ENCODE assay signal across 8 cellular contexts in the genomic region with DNA sequence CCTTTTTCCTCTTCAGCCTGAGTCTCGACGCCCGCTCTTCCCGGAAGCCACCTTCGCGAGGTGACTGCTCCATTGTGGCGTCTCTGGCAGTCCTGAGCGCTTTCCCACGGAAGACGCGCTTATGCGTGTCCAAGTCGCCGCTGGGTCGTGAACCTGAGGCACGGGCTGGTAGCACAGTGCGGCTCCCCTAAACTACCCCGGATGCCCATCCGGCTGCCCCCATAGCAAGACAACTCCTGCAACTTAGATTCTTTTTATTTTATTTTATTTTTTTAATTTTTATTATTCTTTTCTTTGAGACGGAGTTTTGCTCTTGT. TPM values are rescaled to one million over a fixed set of nuclear protein-coding genes. Genes with fewer than 3 reads are reported as not detected.
DNase-seq lines count a peak whose midpoint lies in the region; ATAC-seq and TF ChIP-seq lines count a peak whose summit lies in the region.

No MANE protein-coding gene starts in this region.

- DNase-seq in HCT116 (ENCODE audit: low read depth, low spot score) (no peak), astrocyte of the spinal cord (ENCODE audit: low read depth, low spot score) (no peak), memory B cell (ENCODE audit: low spot score in 2 of 2) (no peak), SKM-1 treated with dmso at 0.1 percent for 144 hours (lab: John Stamatoyannopoulos, UW; ENCODE audit: unreplicated experiment) (no peak), glomerular visceral epithelial cell (ENCODE audit: extremely low spot score) (no peak), NOMO-1 (lab: John Stamatoyannopoulos, UW; ENCODE audit: unreplicated experiment in 2 of 2) (no peak)

- no peak for TF ChIP-seq POLR2A in HCT116 (IDR thresholded peaks at IDR 0.05; ENCODE audit: borderline replicate concordance, extremely low read depth, insufficient read depth, insufficient read length)

- peak overlapping the region; percentile 97 for H3K4me2 ChIP-seq in HCT116 (ENCODE audit: low read length)

- H3K4me1 Mint-ChIP-seq in memory B cell, result peaks cover 20% of the 10 kb centered on the region

- H3K4me3 ChIP-seq in HCT116 (replicated peaks in 1 of 2; ENCODE audit: low read depth in 1 of 2, low read length in 2 of 2) (peak overlapping the region; percentile 49 to 59), astrocyte of the spinal cord (ENCODE audit: low read depth, low read length) (peak overlapping the region; percentile 43)

- ATAC-seq in HCT116 (no peak; the same call in 1 of the 2 replicates), memory B cell (ENCODE audit: low read depth) (no peak), GM18858 (IDR thresholded peaks at IDR 0.05; ENCODE audit: unreplicated experiment) (no peak)

- H3K27ac Mint-ChIP-seq in memory B cell, result peak overlapping the region; percentile 9

- in situ Hi-C loops in astrocyte of the spinal cord (cut with HindIII; ENCODE audit: low sequenced_read_pairs), result no loop called here

- H3K27me3 ChIP-seq in HCT116 (ENCODE audit: insufficient read depth, low read length), result no peaks in the 10 kb centered on the region

- POLR2A ChIA-PET in HCT116 (lab: Charles Lee), result interaction anchor here (0.7 to 1.4 kb wide), 4 partner anchors 14 to 47 kb away, joined by 3 to 4 read pairs (median 3); no protein-coding TSS in a partner anchor

- H3K79me2 ChIP-seq in HCT116 (ENCODE audit: insufficient read depth, low read length), result peaks cover 32% of the 10 kb centered on the region

- H2AFZ ChIP-seq in HCT116 (ENCODE audit: low read depth, low read length, poor library complexity, severe bottlenecking), result no peak overlapping the region

- H3K27me3 Mint-ChIP-seq in memory B cell, result no peaks in the 10 kb centered on the region

- H4K20me1 ChIP-seq in HCT116 (ENCODE audit: insufficient read depth), result peaks cover 4% of the 10 kb centered on the region; the same call in 1 of the 2 replicates

- no peaks in the 10 kb centered on the region for H3K9me3 Mint-ChIP-seq in memory B cell

- H3K9me2 ChIP-seq in HCT116 (ENCODE audit: insufficient read depth), result no peaks in the 10 kb centered on the region

- H3K9ac ChIP-seq in HCT116 (ENCODE audit: low read length), result peak overlapping the region; percentile 98

- peak overlapping the region; percentile 100 for H3K27ac ChIP-seq in 22Rv1
- peak overlapping the region; percentile 75 for H3K27ac ChIP-seq in HCT116 (ENCODE audit: low read depth, low read length)

- CTCF ChIA-PET in HCT116 (lab: Charles Lee), result interaction anchor here (0.7 to 4.3 kb wide), 4 partner anchors 11 to 144 kb away, joined by 4 to 14 read pairs (median 4); a partner anchor contains a TSS

- no peaks in the 10 kb centered on the region for H3K9me3 ChIP-seq in HCT116 (ENCODE audit: control insufficient read depth in 1 of 2, insufficient read depth in 1 of 2, low read depth in 1 of 2, low read length in 2 of 2)

- TF ChIP-seq RAD21 in HCT116 (IDR thresholded peaks at IDR 0.05; ENCODE audit: low read depth), result no peak

- intact Hi-C loops in HCT116 (cut with micrococcal nuclease), result loop anchor here (10.0 kb wide), 1 partner anchor 713 kb away; a partner anchor contains a TSS

- RAD21 ChIA-PET in HCT116 (lab: Charles Lee; ENCODE audit: low non-redundant PET in 1 of 2, low total read pairs in 2 of 2, uncharacterized antibody in 2 of 2, unreplicated experiment in 2 of 2), result no interaction called here

- H3K4me3 Mint-ChIP-seq in memory B cell, result peak overlapping the region; percentile 83

- TF ChIP-seq CTCF in 22Rv1 (IDR thresholded peaks at IDR 0.05) (no peak), HCT116 (IDR thresholded peaks at IDR 0.05 in 2 of 3, conservative IDR thresholded peaks at IDR 0.05 in 1 of 3; ENCODE audit: borderline replicate concordance in 1 of 3, insufficient read depth in 1 of 3, low read depth in 2 of 3, low read length in 2 of 3) (no peak), astrocyte of the spinal cord (IDR thresholded peaks at IDR 0.05; ENCODE audit: low read depth, low read length) (no peak)

- peaks cover 29 to 47% of the 10 kb centered on the region in 2 experiments for H3K4me1 ChIP-seq in HCT116 (ENCODE audit: control insufficient read depth in 1 of 2, insufficient read depth in 2 of 2, low read length in 2 of 2)

- peaks cover 0 to 5% of the 10 kb centered on the region in 2 experiments; a peak in 1 of 4 replicates for H3K36me3 ChIP-seq in HCT116 (ENCODE audit: control insufficient read depth in 1 of 2, insufficient read depth in 2 of 2, low read length in 2 of 2)

- no peaks in the 10 kb centered on the region for H3K36me3 Mint-ChIP-seq in memory B cell

- BruUV-seq in HCT116 (replicated peaks; lab: Mats Ljungman, UMichigan), result TSS peak; percentile 67

TF ChIP-seq in HCT116, 20 proteins besides CTCF, POLR2A, EP300 and RAD21:
- TF ChIP-seq, protein P1, sequence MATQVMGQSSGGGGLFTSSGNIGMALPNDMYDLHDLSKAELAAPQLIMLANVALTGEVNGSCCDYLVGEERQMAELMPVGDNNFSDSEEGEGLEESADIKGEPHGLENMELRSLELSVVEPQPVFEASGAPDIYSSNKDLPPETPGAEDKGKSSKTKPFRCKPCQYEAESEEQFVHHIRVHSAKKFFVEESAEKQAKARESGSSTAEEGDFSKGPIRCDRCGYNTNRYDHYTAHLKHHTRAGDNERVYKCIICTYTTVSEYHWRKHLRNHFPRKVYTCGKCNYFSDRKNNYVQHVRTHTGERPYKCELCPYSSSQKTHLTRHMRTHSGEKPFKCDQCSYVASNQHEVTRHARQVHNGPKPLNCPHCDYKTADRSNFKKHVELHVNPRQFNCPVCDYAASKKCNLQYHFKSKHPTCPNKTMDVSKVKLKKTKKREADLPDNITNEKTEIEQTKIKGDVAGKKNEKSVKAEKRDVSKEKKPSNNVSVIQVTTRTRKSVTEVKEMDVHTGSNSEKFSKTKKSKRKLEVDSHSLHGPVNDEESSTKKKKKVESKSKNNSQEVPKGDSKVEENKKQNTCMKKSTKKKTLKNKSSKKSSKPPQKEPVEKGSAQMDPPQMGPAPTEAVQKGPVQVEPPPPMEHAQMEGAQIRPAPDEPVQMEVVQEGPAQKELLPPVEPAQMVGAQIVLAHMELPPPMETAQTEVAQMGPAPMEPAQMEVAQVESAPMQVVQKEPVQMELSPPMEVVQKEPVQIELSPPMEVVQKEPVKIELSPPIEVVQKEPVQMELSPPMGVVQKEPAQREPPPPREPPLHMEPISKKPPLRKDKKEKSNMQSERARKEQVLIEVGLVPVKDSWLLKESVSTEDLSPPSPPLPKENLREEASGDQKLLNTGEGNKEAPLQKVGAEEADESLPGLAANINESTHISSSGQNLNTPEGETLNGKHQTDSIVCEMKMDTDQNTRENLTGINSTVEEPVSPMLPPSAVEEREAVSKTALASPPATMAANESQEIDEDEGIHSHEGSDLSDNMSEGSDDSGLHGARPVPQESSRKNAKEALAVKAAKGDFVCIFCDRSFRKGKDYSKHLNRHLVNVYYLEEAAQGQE (IDR thresholded peaks at IDR 0.05; ENCODE audit: low read depth), result no peak
- TF ChIP-seq ZFX (IDR thresholded peaks at IDR 0.05), result no peak
- TF ChIP-seq SIN3A (IDR thresholded peaks at IDR 0.05; ENCODE audit: low read depth), result no peak
- TF ChIP-seq CEBPB (IDR thresholded peaks at IDR 0.05; ENCODE audit: low read depth), result no peak
- no peak for TF ChIP-seq EZH2 (IDR thresholded peaks at IDR 0.05)
- TF ChIP-seq TCF7L2 (IDR thresholded peaks at IDR 0.05; ENCODE audit: borderline replicate concordance, extremely low read depth, insufficient read depth, insufficient read length), result no peak
- no peak for TF ChIP-seq ELF1 (IDR thresholded peaks at IDR 0.05; ENCODE audit: borderline replicate concordance, low read depth)
- TF ChIP-seq, protein P2, sequence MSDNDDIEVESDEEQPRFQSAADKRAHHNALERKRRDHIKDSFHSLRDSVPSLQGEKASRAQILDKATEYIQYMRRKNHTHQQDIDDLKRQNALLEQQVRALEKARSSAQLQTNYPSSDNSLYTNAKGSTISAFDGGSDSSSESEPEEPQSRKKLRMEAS (IDR thresholded peaks at IDR 0.05), result no peak
- TF ChIP-seq, protein P3, sequence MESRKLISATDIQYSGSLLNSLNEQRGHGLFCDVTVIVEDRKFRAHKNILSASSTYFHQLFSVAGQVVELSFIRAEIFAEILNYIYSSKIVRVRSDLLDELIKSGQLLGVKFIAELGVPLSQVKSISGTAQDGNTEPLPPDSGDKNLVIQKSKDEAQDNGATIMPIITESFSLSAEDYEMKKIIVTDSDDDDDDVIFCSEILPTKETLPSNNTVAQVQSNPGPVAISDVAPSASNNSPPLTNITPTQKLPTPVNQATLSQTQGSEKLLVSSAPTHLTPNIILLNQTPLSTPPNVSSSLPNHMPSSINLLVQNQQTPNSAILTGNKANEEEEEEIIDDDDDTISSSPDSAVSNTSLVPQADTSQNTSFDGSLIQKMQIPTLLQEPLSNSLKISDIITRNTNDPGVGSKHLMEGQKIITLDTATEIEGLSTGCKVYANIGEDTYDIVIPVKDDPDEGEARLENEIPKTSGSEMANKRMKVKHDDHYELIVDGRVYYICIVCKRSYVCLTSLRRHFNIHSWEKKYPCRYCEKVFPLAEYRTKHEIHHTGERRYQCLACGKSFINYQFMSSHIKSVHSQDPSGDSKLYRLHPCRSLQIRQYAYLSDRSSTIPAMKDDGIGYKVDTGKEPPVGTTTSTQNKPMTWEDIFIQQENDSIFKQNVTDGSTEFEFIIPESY (IDR thresholded peaks at IDR 0.05; ENCODE audit: extremely low read depth, insufficient replicate concordance, low read length), result no peak
- TF ChIP-seq EZH2phosphoT487 (IDR thresholded peaks at IDR 0.05; ENCODE audit: borderline replicate concordance), result no peak
- TF ChIP-seq POLR2AphosphoS5 (IDR thresholded peaks at IDR 0.05; ENCODE audit: low read depth, low read length), result no peak
- no peak for TF ChIP-seq JUND (IDR thresholded peaks at IDR 0.05)
TF ChIP-seq in HCT116: peak in this region for 0.

RNA-seq across cellular contexts. Expression of a gene that starts 2.1 kb away (rescaled TPM):
- total RNA-seq in HCT116 (2021; ENCODE audit: unreplicated experiment), result 42.5 TPM
- 28.7 and 30.5 TPM in 2 replicates for polyA plus RNA-seq in HCT116 (2012)

RNA-seq across cellular contexts. Expression of a gene that starts 7.2 kb away (rescaled TPM):
- total RNA-seq in HCT116 (2021; ENCODE audit: unreplicated experiment), result 7.5 TPM
- polyA plus RNA-seq in HCT116 (2012), result 7.7 and 8.0 TPM in 2 replicates

RNA-seq across cellular contexts. Expression of a gene that starts 26.3 kb away (rescaled TPM):
- total RNA-seq in HCT116 (2021; ENCODE audit: unreplicated experiment), result 28.5 TPM
- 8.3 and 9.1 TPM in 2 replicates for polyA plus RNA-seq in HCT116 (2012)
